ENCODE assay signal across 8 cellular contexts in genomic region chr3:100047455-100048141, GRCh38.
A peak's percentile ranks its signal among the peaks of the same experiment; 100 is the strongest.
DNase-seq lines count a peak whose midpoint lies in the region; ATAC-seq and TF ChIP-seq lines count a peak whose summit lies in the region.

No MANE protein-coding gene starts in this region.

- no peaks in the 10 kb centered on the region for H3K27me3 Mint-ChIP-seq in CD4-positive, alpha-beta memory T cell

- H2AFZ ChIP-seq in neuronal stem cell (ENCODE audit: low read length) = no peak overlapping the region

- no peaks in the 10 kb centered on the region for H3K27me3 ChIP-seq in CD4-positive, alpha-beta memory T cell (ENCODE audit: insufficient read depth, low read length)
- no peaks in the 10 kb centered on the region for H3K27me3 ChIP-seq in neuronal stem cell (ENCODE audit: control insufficient read depth in 3 of 3, insufficient read depth in 3 of 3, low read depth in 1 of 3, low read length in 3 of 3)

- no peak overlapping the region for H3K27ac ChIP-seq in CD4-positive, alpha-beta memory T cell (ENCODE audit: low read depth, low read length)
- H3K27ac ChIP-seq in RWPE1 = peak overlapping the region; percentile 57
- no peak overlapping the region for H3K27ac ChIP-seq in neuronal stem cell (replicated peaks; ENCODE audit: low read length)

- no peak overlapping the region for H2BK15ac ChIP-seq in neuronal stem cell (ENCODE audit: low read length)

- H3K27ac Mint-ChIP-seq in CD4-positive, alpha-beta memory T cell = peak overlapping the region in 5 of 7 donors; percentile 5 to 57 (median 43)

- H3K36me3 ChIP-seq in CD4-positive, alpha-beta memory T cell (ENCODE audit: insufficient read depth, low read length) = no peaks in the 10 kb centered on the region
- no peaks in the 10 kb centered on the region for H3K36me3 ChIP-seq in neuronal stem cell (replicated peaks in 1 of 2; ENCODE audit: control insufficient read depth in 2 of 2, insufficient read depth in 2 of 2, low read length in 2 of 2)

- H3K4me1 Mint-ChIP-seq in CD4-positive, alpha-beta memory T cell = peaks cover 0 to 6% (median under 1%) of the 10 kb centered on the region in 4 donors

- no peaks in the 10 kb centered on the region for H3K79me1 ChIP-seq in neuronal stem cell (ENCODE audit: low read depth, low read length)

- no peak overlapping the region for H4K8ac ChIP-seq in neuronal stem cell (ENCODE audit: low read depth, low read length)

- H3K9me3 Mint-ChIP-seq in CD4-positive, alpha-beta memory T cell = no peaks in the 10 kb centered on the region

- intact Hi-C loops in CD4-positive, alpha-beta memory T cell (cut with micrococcal nuclease) = no loop called here

- H3K4ac ChIP-seq in neuronal stem cell (ENCODE audit: low read length) = no peak overlapping the region

- H3K14ac ChIP-seq in neuronal stem cell (ENCODE audit: low read length) = no peak overlapping the region

- no peak overlapping the region for H2BK120ac ChIP-seq in neuronal stem cell (ENCODE audit: low read depth, low read length)

- H2AK5ac ChIP-seq in neuronal stem cell (ENCODE audit: low read depth, low read length) = no peak overlapping the region

- no peak overlapping the region for H2BK5ac ChIP-seq in neuronal stem cell (ENCODE audit: low read length)

- no peak overlapping the region for H3K18ac ChIP-seq in neuronal stem cell (ENCODE audit: low read length)

- CTCF ChIA-PET in CD4-positive, alpha-beta memory T cell (lab: Charles Lee; ENCODE audit: partially characterized antibody) = interaction anchor here (0.7 kb wide), 2 partner anchors 8 to 21 kb away, joined by 3 read pairs; no protein-coding TSS in a partner anchor
- CTCF ChIA-PET in RWPE1 (lab: Yijun Ruan, JAX) = interaction anchor here (0.6 to 1.0 kb wide), 4 partner anchors 33 to 215 kb away, joined by 3 to 12 read pairs (median 3); no protein-coding TSS in a partner anchor

- no CpG with 5 or more reads among the region's 6 CpGs for WGBS in neuronal stem cell (ENCODE audit: extremely low coverage in 2 of 2, insufficient read length in 2 of 2, insufficient replicate concordance in 1 of 2), 2 donors

- no peak overlapping the region for H3K9ac ChIP-seq in neuronal stem cell (ENCODE audit: low read depth, low read length, poor library complexity)

- peak; percentile 78 for ATAC-seq in HG03135 (IDR thresholded peaks at IDR 0.05; ENCODE audit: unreplicated experiment)

- H2BK12ac ChIP-seq in neuronal stem cell (ENCODE audit: low read length) = no peak overlapping the region

- DNase-seq in CD4-positive, alpha-beta memory T cell = no peak
- DNase-seq in GM19238 (ENCODE audit: insufficient read length, low spot score) (peak; percentile 28), RWPE1 (ENCODE audit: low spot score) (peak; percentile 73), fibroblast of mammary gland (ENCODE audit: low read depth) (peak; percentile 94), skeletal muscle cell (ENCODE audit: low read depth) (peak; percentile 87), activated gamma-delta T cell treated with Interleukin-2 at 50 U/mL for 16 hours (no peak), neuronal stem cell (ENCODE audit: low spot score) (no peak)

- POLR2A ChIA-PET in CD4-positive, alpha-beta memory T cell (lab: Charles Lee; ENCODE audit: partially characterized antibody) = interaction anchor here (0.7 kb wide), 1 partner anchor 11 kb away, joined by 3 read pairs; no protein-coding TSS in a partner anchor
- POLR2A ChIA-PET in RWPE1 (lab: Yijun Ruan, JAX; ENCODE audit: low non-redundant PET) = no interaction called here

- no peaks in the 10 kb centered on the region for H3K9me3 ChIP-seq in CD4-positive, alpha-beta memory T cell (ENCODE audit: control insufficient read depth in 1 of 2, low read length in 2 of 2)
- H3K9me3 ChIP-seq in neuronal stem cell (replicated peaks in 1 of 2; ENCODE audit: control insufficient read depth in 2 of 2, insufficient read depth in 1 of 2, low read depth in 1 of 2, low read length in 2 of 2) = no peaks in the 10 kb centered on the region

- H3K4me1 ChIP-seq in CD4-positive, alpha-beta memory T cell (ENCODE audit: insufficient read depth, low read length) = no peaks in the 10 kb centered on the region
- H3K4me1 ChIP-seq in neuronal stem cell (ENCODE audit: control insufficient read depth in 2 of 2, insufficient read depth in 1 of 2, low read depth in 1 of 2, low read length in 2 of 2) = peaks cover 3 to 19% of the 10 kb centered on the region in 2 donors

- H3K36me3 Mint-ChIP-seq in CD4-positive, alpha-beta memory T cell = no peaks in the 10 kb centered on the region

- no peak overlapping the region for H4K91ac ChIP-seq in neuronal stem cell (ENCODE audit: low read depth, low read length, poor library complexity)

- H3K23ac ChIP-seq in neuronal stem cell (ENCODE audit: low read depth, low read length, poor library complexity) = no peak overlapping the region

- no peak overlapping the region for H3K4me3 ChIP-seq in CD4-positive, alpha-beta memory T cell (ENCODE audit: low read length in 2 of 2)
- H3K4me3 ChIP-seq in fibroblast of mammary gland (ENCODE audit: control insufficient read depth, low read depth, low read length) (no peak overlapping the region), skeletal muscle cell (ENCODE audit: low read depth, low read length) (no peak overlapping the region), neuronal stem cell (ENCODE audit: low read length in 2 of 2) (no peak overlapping the region)

- no peak overlapping the region for H3K4me2 ChIP-seq in neuronal stem cell (ENCODE audit: insufficient read depth, low read length, poor library complexity, severe bottlenecking)

- TF ChIP-seq CTCF in RWPE1 (conservative IDR thresholded peaks at IDR 0.05; ENCODE audit: low read depth) = no peak
- TF ChIP-seq CTCF in fibroblast of mammary gland (conservative IDR thresholded peaks at IDR 0.05; ENCODE audit: control insufficient read depth, insufficient read depth, low read depth, low read length) = no peak

- peak overlapping the region in 1 of 8 donors; percentile 16 for H3K4me3 Mint-ChIP-seq in CD4-positive, alpha-beta memory T cell

Comparison
In these comparisons a context has a peak if more than half of its experiments do, and no peak if none do; other contexts are left out.
1. DNase-seq: peak in GM19238 (single experiment), RWPE1 (single experiment), fibroblast of mammary gland (single experiment) and skeletal muscle cell (single experiment); none in CD4-positive, alpha-beta memory T cell (0 of 5), activated gamma-delta T cell treated with Interleukin-2 at 50 U/mL for 16 hours (single experiment) and neuronal stem cell (single experiment).